ENCODE assay signal across 8 cellular contexts in the genomic region with DNA sequence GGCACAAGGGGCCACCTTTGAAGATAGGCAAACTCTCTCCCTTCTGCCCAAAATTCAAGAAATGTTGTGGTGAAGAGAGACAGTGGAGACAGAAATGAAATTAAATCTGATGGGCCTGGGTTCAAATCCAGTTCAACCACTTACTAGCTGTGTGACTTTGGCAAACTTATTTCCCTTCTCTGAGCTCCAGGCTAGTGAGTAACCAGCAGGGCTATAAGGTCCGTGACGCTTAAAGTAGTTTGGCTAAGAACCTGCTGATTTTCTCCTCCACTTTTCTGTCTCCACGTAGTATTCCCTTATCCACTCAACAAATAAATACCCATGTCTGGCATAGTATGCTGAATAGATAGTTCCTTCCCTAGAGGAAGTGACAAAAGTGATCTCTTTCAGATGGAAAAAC. TPM values are rescaled to one million over a fixed set of nuclear protein-coding genes. Genes with fewer than 3 reads are reported as not detected.
DNase-seq lines count a peak whose midpoint lies in the region; ATAC-seq, FAIRE-seq and TF ChIP-seq lines count a peak whose summit lies in the region.

No MANE protein-coding gene starts in this region.

- no peak overlapping the region for H3K18ac ChIP-seq in H1 (ENCODE audit: extremely low read depth, low read length)

- 12% methylated on average over 3 of the region's 3 CpGs; no CpG with 5 or more reads in 1 of the 2 experiments for WGBS in H1 (ENCODE audit: extremely low coverage in 1 of 2, insufficient coverage in 1 of 2, insufficient read length in 1 of 2, insufficient replicate concordance in 2 of 2, low coverage in 1 of 2, low lambda C conversion rate in 2 of 2, missing lambda C conversion rate in 1 of 2), 2 experiments

- POLR2A ChIA-PET in Panc1 (lab: Charles Lee) (interaction anchor here (0.7 to 1.0 kb wide), 2 partner anchors 115 to 117 kb away, joined by 3 to 5 read pairs; no protein-coding TSS in a partner anchor), H1 (lab: Charles Lee; ENCODE audit: partially characterized antibody) (interaction anchor here (0.5 to 14.7 kb wide), 21 partner anchors 10 to 117 kb away, joined by 3 to 140 read pairs (median 4); no protein-coding TSS in a partner anchor)

- TF ChIP-seq EP300 in H1 (IDR thresholded peaks at IDR 0.05; ENCODE audit: borderline replicate concordance in 1 of 2, low read depth in 2 of 2, low read length in 2 of 2): no peak

- peaks cover 6% of the 10 kb centered on the region; the same call in 1 of the 2 replicates for H3K36me3 ChIP-seq in Panc1 (ENCODE audit: control insufficient read depth, insufficient read depth, low read length)
- peaks cover 13 to 47% (median 14%) of the 10 kb centered on the region in 4 experiments; a peak in 7 of 8 replicates for H3K36me3 ChIP-seq in H1 (ENCODE audit: control insufficient read depth in 2 of 4, insufficient read depth in 4 of 4, low read length in 3 of 4)
- no peaks in the 10 kb centered on the region for H3K36me3 ChIP-seq in parathyroid adenoma (ENCODE audit: control insufficient read depth, insufficient read depth, low read length)

- no peak overlapping the region for H3K56ac ChIP-seq in H1 (replicated peaks; ENCODE audit: insufficient read length, low read depth, low read length)

- no peak overlapping the region for H3K4ac ChIP-seq in H1 (replicated peaks; ENCODE audit: insufficient read length, low read depth, low read length)

- BruUV-seq in Panc1 (replicated peaks; lab: Mats Ljungman, UMichigan): no TSS peak

- H3K79me2 ChIP-seq in H1 (ENCODE audit: control insufficient read depth in 1 of 2, insufficient read depth in 2 of 2, low read length in 2 of 2) (peaks cover 70 to 94% of the 10 kb centered on the region in 2 experiments), parathyroid adenoma (peaks cover 26% of the 10 kb centered on the region)

- peak overlapping the region; percentile 73 to 76 for H3K4me3 ChIP-seq in Panc1 (ENCODE audit: low read depth in 2 of 2, low read length in 2 of 2)
- peak overlapping the region; percentile 69 to 92 (median 91) for H3K4me3 ChIP-seq in H1 (ENCODE audit: extremely low read depth in 1 of 4, insufficient read depth in 2 of 4, low read depth in 3 of 4, low read length in 4 of 4)
- peak overlapping the region; percentile 88 for H3K4me3 ChIP-seq in parathyroid adenoma (ENCODE audit: low read depth, low read length)

- H3K23me2 ChIP-seq in H1 (ENCODE audit: low read depth, low read length): peaks cover 4% of the 10 kb centered on the region; the same call in 1 of the 2 replicates

- in situ Hi-C loops in Panc1 (cut with HindIII; ENCODE audit: low pct_unique_long_range_greater_than_20kb, low sequenced_read_pairs): no loop called here

- no peak for FAIRE-seq in H1 (lab: Jason Lieb, UNC)

- H4K20me1 ChIP-seq in H1 (replicated peaks in 1 of 2; ENCODE audit: control insufficient read depth in 1 of 2, insufficient read depth in 2 of 2, low read length in 2 of 2): peaks cover 45 to 47% of the 10 kb centered on the region in 2 experiments

- no peak overlapping the region for H2BK12ac ChIP-seq in H1 (ENCODE audit: low read depth, low read length)

- no peak overlapping the region for H2BK20ac ChIP-seq in H1 (ENCODE audit: low read length)

- H4K91ac ChIP-seq in H1 (replicated peaks; ENCODE audit: insufficient read length, low read length): no peak overlapping the region

- peaks cover 24% of the 10 kb centered on the region for H3K4me1 ChIP-seq in Panc1 (ENCODE audit: control insufficient read depth, insufficient read depth, low read length)
- peaks cover 0 to 51% (median 34%) of the 10 kb centered on the region in 4 experiments; a peak in 6 of 7 replicates for H3K4me1 ChIP-seq in H1 (replicated peaks in 1 of 4; ENCODE audit: control insufficient read depth in 3 of 4, insufficient read depth in 4 of 4, low read length in 3 of 4)
- peaks cover 19% of the 10 kb centered on the region for H3K4me1 ChIP-seq in parathyroid adenoma

- H3K9ac ChIP-seq in H1 (replicated peaks in 1 of 4; ENCODE audit: extremely low read depth in 1 of 4, low read depth in 3 of 4, low read length in 3 of 4): peak overlapping the region; percentile 36 to 90 (median 84); a peak in 6 of 7 replicates
- H3K9ac ChIP-seq in parathyroid adenoma: no peak overlapping the region

- H3K27me3 ChIP-seq in Panc1 (ENCODE audit: control insufficient read depth, insufficient read depth, low read length) (no peaks in the 10 kb centered on the region), H1 (replicated peaks in 1 of 4; ENCODE audit: control insufficient read depth in 3 of 4, extremely low read depth in 1 of 4, insufficient read depth in 3 of 4, low read length in 3 of 4) (no peaks in the 10 kb centered on the region), parathyroid adenoma (ENCODE audit: control insufficient read depth, insufficient read depth, low read length) (no peaks in the 10 kb centered on the region)

- TF ChIP-seq RAD21 in H1 (IDR thresholded peaks at IDR 0.05 in 1 of 2, conservative IDR thresholded peaks at IDR 0.05 in 1 of 2; ENCODE audit: low read depth in 2 of 2, low read length in 2 of 2): no peak

- H3K9me3 ChIP-seq in Panc1 (ENCODE audit: control insufficient read depth, insufficient read depth, low read depth, low read length) (no peaks in the 10 kb centered on the region), H1 (ENCODE audit: insufficient read depth in 2 of 2, low read depth in 1 of 2, low read length in 1 of 2) (no peaks in the 10 kb centered on the region), parathyroid adenoma (ENCODE audit: control insufficient read depth, low read length) (no peaks in the 10 kb centered on the region)

- H3K27ac ChIP-seq in Panc1 (ENCODE audit: low read length): peak overlapping the region; percentile 71
- H3K27ac ChIP-seq in H1 (ENCODE audit: low read depth, low read length): no peak overlapping the region
- no peak overlapping the region for H3K27ac ChIP-seq in parathyroid adenoma

- no peak overlapping the region for H2AK5ac ChIP-seq in H1 (ENCODE audit: low read depth, low read length)

- no peak overlapping the region for H3K23ac ChIP-seq in H1 (ENCODE audit: insufficient read length)

- H2BK120ac ChIP-seq in H1 (replicated peaks; ENCODE audit: low read depth, low read length): no peak overlapping the region

- H2BK15ac ChIP-seq in H1 (ENCODE audit: low read length): no peak overlapping the region

- H3K79me1 ChIP-seq in H1 (ENCODE audit: low read depth, low read length): peaks cover 18% of the 10 kb centered on the region

- ATAC-seq in Panc1 (no peak), HG02642 (IDR thresholded peaks at IDR 0.05; ENCODE audit: poor library complexity, unreplicated experiment) (no peak), GM19395 (IDR thresholded peaks at IDR 0.05; ENCODE audit: unreplicated experiment) (no peak)

- H3K14ac ChIP-seq in H1 (ENCODE audit: insufficient read length): no peak overlapping the region

- no peak overlapping the region for H4K8ac ChIP-seq in H1 (ENCODE audit: extremely low read depth, insufficient read depth, low read length)

- intact Hi-C loops in Panc1 (cut with micrococcal nuclease; ENCODE audit: unreplicated experiment): no loop called here

- H2AFZ ChIP-seq in H1 (ENCODE audit: low read length) (no peak overlapping the region), parathyroid adenoma (no peak overlapping the region)

- no peak overlapping the region for H2BK5ac ChIP-seq in H1 (ENCODE audit: low read depth, low read length)

- TF ChIP-seq CTCF in Panc1 (IDR thresholded peaks at IDR 0.05) (no peak), H1 (IDR thresholded peaks at IDR 0.05; ENCODE audit: control extremely low read depth in 1 of 3, insufficient read depth in 1 of 3, low read depth in 1 of 3, low read length in 3 of 3) (no peak), parathyroid adenoma (IDR thresholded peaks at IDR 0.05) (no peak)

- 0 out of 3 replicates have a peak, but pooled peaks of 1 of the 2 experiments have one; percentile 13 for TF ChIP-seq POLR2A in H1 (IDR thresholded peaks at IDR 0.05; ENCODE audit: control extremely low read depth in 1 of 2, low read depth in 2 of 2, low read length in 2 of 2)

- no peak overlapping the region for H4K5ac ChIP-seq in H1 (ENCODE audit: insufficient read length, low read depth, low read length)

- CTCF ChIA-PET in Panc1 (lab: Charles Lee) (interaction anchor here (0.5 to 0.7 kb wide), 2 partner anchors 13 to 119 kb away, joined by 5 read pairs; no protein-coding TSS in a partner anchor), H1 (lab: Charles Lee; ENCODE audit: partially characterized antibody) (interaction anchor here (0.6 to 2.0 kb wide), 9 partner anchors 9 to 126 kb away, joined by 3 to 7 read pairs (median 4); no protein-coding TSS in a partner anchor)

- H3K4me2 ChIP-seq in H1 (ENCODE audit: insufficient read depth in 1 of 2, low read depth in 2 of 2, low read length in 2 of 2) (peak overlapping the region; percentile 71 to 81), parathyroid adenoma (ENCODE audit: low read length) (peak overlapping the region; percentile 96)

- DNase-seq in ELR (ENCODE audit: low read depth) (peak; percentile 45), Panc1 (ENCODE audit: low read depth, low spot score) (no peak), H1 (ENCODE audit: low read depth in 1 of 2, low spot score in 2 of 2) (no peak), activated gamma-delta T cell (lab: John Stamatoyannopoulos, UW) (no peak), NOMO-1 treated with dmso at 0.1 percent for 144 hours (lab: John Stamatoyannopoulos, UW; ENCODE audit: unreplicated experiment) (no peak)

TF ChIP-seq in H1, 55 proteins besides CTCF, POLR2A, EP300 and RAD21 (continues in another document):
- TF ChIP-seq SP4 (IDR thresholded peaks at IDR 0.05; ENCODE audit: low read length) (no peak), JUN (IDR thresholded peaks at IDR 0.05; ENCODE audit: low read depth, low read length) (no peak), CEBPB (IDR thresholded peaks at IDR 0.05; ENCODE audit: low read depth, low read length) (no peak), TEAD4 (IDR thresholded peaks at IDR 0.05; ENCODE audit: low read depth, low read length) (no peak), RBBP5 (IDR thresholded peaks at IDR 0.05; ENCODE audit: borderline replicate concordance, low read depth, low read length) (no peak), TBP (IDR thresholded peaks at IDR 0.05; ENCODE audit: low read depth, low read length) (no peak), EZH2 (IDR thresholded peaks at IDR 0.05; ENCODE audit: low read depth, low read length, severe bottlenecking) (no peak), HDAC6 (IDR thresholded peaks at IDR 0.05; ENCODE audit: low read depth, low read length) (no peak), KDM5A (IDR thresholded peaks at IDR 0.05; ENCODE audit: low read length) (no peak)

RNA-seq across cellular contexts. Expression of gene SLC2A1, which starts 1.9 kb away (rescaled TPM):
- 32.9 TPM for total RNA-seq in Panc1 (2021; ENCODE audit: unreplicated experiment)
- 71.4 TPM for polyA plus RNA-seq in Panc1 (2012; ENCODE audit: insufficient read length)
- total RNA-seq in H1 (2021; fragmentation: NEBNext Ultra II Directional; extraction: Animal tissue kit (Norgen Biotek cat#: 25700)): 230 and 239 TPM in 2 replicates
- 308 and 434 TPM in 2 replicates for polyA plus RNA-seq in H1 (2011; rRNA removed)
- 236 TPM for polyA plus RNA-seq in H1 (2011; cell fraction: cytosol; rRNA removed)
- polyA plus RNA-seq in H1 (2011; cell fraction: nucleus; rRNA removed): 357 TPM
- polyA plus RNA-seq in H1 (2012, experiment 1 of 2): 162 to 242 TPM (median 209 TPM) in 4 replicates
- polyA plus RNA-seq in H1 (2012, experiment 2 of 2): 247 TPM
- polyA plus RNA-seq in H1 (2013, experiment 1 of 2): 529 TPM
- polyA plus RNA-seq in H1 (2013, experiment 2 of 2): 510 TPM
- polyA minus RNA-seq in H1 (2011; rRNA and poly(A)+ RNA removed): 208 and 234 TPM in 2 replicates
- polyA minus RNA-seq in H1 (2011; cell fraction: cytosol; rRNA and poly(A)+ RNA removed): 142 TPM
- polyA minus RNA-seq in H1 (2011; cell fraction: nucleus; rRNA and poly(A)+ RNA removed): 197 TPM
